Comparison of ENCODE assay signal across 8 cellular contexts in genomic region chr13:106533940-106534843, GRCh38. TPM values are rescaled to one million over a fixed set of nuclear protein-coding genes. Genes with fewer than 3 reads are reported as not detected.
A peak's percentile ranks its signal among the peaks of the same experiment; 100 is the strongest.
DNase-seq lines count a peak whose midpoint lies in the region; ATAC-seq, FAIRE-seq and TF ChIP-seq lines count a peak whose summit lies in the region.

No MANE protein-coding gene starts in this region.

- no peaks in the 10 kb centered on the region for H3K9me2 ChIP-seq in GM23248 (ENCODE audit: insufficient read depth)

- POLR2A ChIA-PET in A549 (lab: Yijun Ruan, JAX) (interaction anchor here (0.7 kb wide), 1 partner anchor 34 kb away, joined by 4 read pairs; the partner anchor contains the start of gene ARGLU1), T-cell (lab: Charles Lee) (no interaction called here)

- H3K36me3 Mint-ChIP-seq in T-cell, result no peaks in the 10 kb centered on the region

- H3K4me3 ChIP-seq in A549 (peak overlapping the region; percentile 59), GM23248 (peak overlapping the region; percentile 65), bronchial epithelial cell (ENCODE audit: low read depth, low read length) (peak overlapping the region; percentile 86), skeletal muscle cell (ENCODE audit: low read depth, low read length) (peak overlapping the region; percentile 73)

- peak overlapping the region; percentile 72 for H2AFZ ChIP-seq in GM23248

- no peak overlapping the region for H3K27ac Mint-ChIP-seq in T-cell

- peaks cover 20% of the 10 kb centered on the region for H3F3A ChIP-seq in GM23248 (ENCODE audit: insufficient read depth)

- H3K4me2 ChIP-seq in A549, result peak overlapping the region; percentile 100
- peak overlapping the region; percentile 86 for H3K4me2 ChIP-seq in GM23248 (ENCODE audit: unreplicated experiment)

- TF ChIP-seq CTCF in A549 (IDR thresholded peaks at IDR 0.05) (no peak), bronchial epithelial cell (IDR thresholded peaks at IDR 0.05; ENCODE audit: insufficient read depth, low read length, severe bottlenecking) (no peak)

- DNase-seq in A549 (ENCODE audit: low read depth in 1 of 2, low spot score in 1 of 2) (no peak), GM23248 (peak; percentile 53), T-cell (peak in 16 of 34 experiments; percentile 2 to 32 (median 11)), bronchial epithelial cell (ENCODE audit: low read depth) (peak; percentile 33), iPS-NIHi11 (ENCODE audit: low spot score) (peak; percentile 10), skeletal muscle cell (ENCODE audit: low read depth) (no peak)

- H3K27me3 ChIP-seq in GM23248 (replicated peaks; ENCODE audit: insufficient read depth) (no peaks in the 10 kb centered on the region), bronchial epithelial cell (ENCODE audit: control insufficient read depth, insufficient read depth, low read length) (no peaks in the 10 kb centered on the region)

- peaks cover 21 to 25% (median 21%) of the 10 kb centered on the region in 3 donors for H3K4me1 Mint-ChIP-seq in T-cell

- TF ChIP-seq POLR2A in A549 (IDR thresholded peaks at IDR 0.05; ENCODE audit: low read length), result no peak

- TF ChIP-seq EP300 in A549 (IDR thresholded peaks at IDR 0.05), result no peak

- H3K4me1 ChIP-seq in A549 (no peaks in the 10 kb centered on the region), GM23248 (ENCODE audit: insufficient read depth) (0 out of 2 replicates have a peak, but pooled peaks cover 8% of the 10 kb centered on the region)

- H3K79me2 ChIP-seq in GM23248 (ENCODE audit: insufficient read depth), result no peaks in the 10 kb centered on the region

- no peaks in the 10 kb centered on the region for H3K9me3 Mint-ChIP-seq in T-cell

- FAIRE-seq in A549 (lab: Jason Lieb, UNC) (no peak), bronchial epithelial cell (lab: Jason Lieb, UNC) (no peak)

- in situ Hi-C loops in GM23248 (cut with MboI), result no loop called here

- no peak for ATAC-seq in A549
- no peak for ATAC-seq in T-cell (replicated peaks in 1 of 4)
- ATAC-seq in GM19023 (IDR thresholded peaks at IDR 0.05; ENCODE audit: unreplicated experiment), result no peak
- no peak for ATAC-seq in GM21367 (IDR thresholded peaks at IDR 0.05; ENCODE audit: unreplicated experiment)

- no peak for TF ChIP-seq RAD21 in A549 (conservative IDR thresholded peaks at IDR 0.05 in 1 of 2, IDR thresholded peaks at IDR 0.05 in 1 of 2)

- H3K9ac ChIP-seq in GM23248, result no peak overlapping the region

- H3K4me3 Mint-ChIP-seq in T-cell, result peak overlapping the region; percentile 82 to 90 (median 84)

- no peaks in the 10 kb centered on the region for H3K36me3 ChIP-seq in GM23248 (ENCODE audit: low read depth)
- H3K36me3 ChIP-seq in bronchial epithelial cell (ENCODE audit: control insufficient read depth, insufficient read depth, low read length), result no peaks in the 10 kb centered on the region

- no peaks in the 10 kb centered on the region for H4K20me1 ChIP-seq in GM23248 (ENCODE audit: insufficient read depth)

- H3K9me3 ChIP-seq in A549 (no peaks in the 10 kb centered on the region), GM23248 (ENCODE audit: low read depth) (no peaks in the 10 kb centered on the region)

- WGBS in A549 (ENCODE audit: missing lambda C conversion rate), result 59% methylated on average over 60 of the region's 89 CpGs
- WGBS in GM23248 (ENCODE audit: low coverage in 1 of 2, low lambda C conversion rate in 2 of 2, missing lambda C conversion rate in 2 of 2), 2 experiments, result 4% methylated on average over 57 to 71 of the region's 89 CpGs

- H3K27ac ChIP-seq in A549 (peak overlapping the region in 1 of 2 experiments; percentile 68; a peak in 1 of 6 replicates), GM23248 (no peak overlapping the region)

- CTCF ChIA-PET in A549 (lab: Yijun Ruan, JAX) (interaction anchor here (0.7 to 1.4 kb wide), 5 partner anchors 27 to 1961 kb away, joined by 3 to 5 read pairs (median 3); no protein-coding TSS in a partner anchor), T-cell (lab: Charles Lee) (interaction anchor here (0.6 to 1.2 kb wide), 5 partner anchors 9 to 1124 kb away, joined by 3 to 9 read pairs (median 5); no protein-coding TSS in a partner anchor)

- H3K27me3 Mint-ChIP-seq in T-cell, result peaks cover 36 to 47% of the 10 kb centered on the region in 2 donors

TF ChIP-seq in A549, 52 proteins besides CTCF, POLR2A, EP300 and RAD21:
- no peak for TF ChIP-seq ESRRA (IDR thresholded peaks at IDR 0.05; ENCODE audit: borderline replicate concordance, low read length)
- no peak for TF ChIP-seq CHD2 (IDR thresholded peaks at IDR 0.05; ENCODE audit: low read length, partially characterized antibody)

RNA-seq across cellular contexts. Expression of gene EFNB2, which starts 1.3 kb away (rescaled TPM):
- polyA plus RNA-seq in A549 (2011; rRNA removed) (1.0 and 1.1 TPM in 2 replicates), A549 (2017; fragmentation: RNase III; extraction: RNeasy Plus Mini Kit Qiagen cat#74134 plus additional on column Dnase treatment) (1.3 to 1.6 TPM (median 1.3 TPM) in 3 replicates), GM23248 (2016; fragmentation: Nextera tagmentation; extraction: Ambion mirVana) (0.05 and 0.06 TPM in 2 replicates)
- polyA plus RNA-seq in A549 (2012; cell fraction: cytosol; rRNA removed), result 0.54 and 0.57 TPM in 2 replicates
- polyA plus RNA-seq in A549 (2012; cell fraction: nucleus; rRNA removed), result 0.61 and 0.83 TPM in 2 replicates
- polyA minus RNA-seq in A549 (2011; rRNA and poly(A)+ RNA removed), result 1.0 and 1.5 TPM in 2 replicates
- 0.43 TPM in 1 of 2 replicates, not detected in the other for total RNA-seq in GM23248 (2014; rRNA removed; shearing (Covaris generic))
- total RNA-seq in T-cell (under 1 TPM; 0.18 to 0.47 (median 0.33) TPM), bronchial epithelial cell (11.3 and 23.2 TPM in 2 replicates)

RNA-seq across cellular contexts. Expression of gene ARGLU1, which starts 33.7 kb away (rescaled TPM):
- 42.7 and 67.2 TPM in 2 replicates for polyA plus RNA-seq in A549 (2011; rRNA removed)
- 27.4 and 34.3 TPM in 2 replicates for polyA plus RNA-seq in A549 (2012; cell fraction: cytosol; rRNA removed)
- polyA plus RNA-seq in A549 (2012; cell fraction: nucleus; rRNA removed), result 54.7 and 59.3 TPM in 2 replicates
- polyA plus RNA-seq in A549 (2017; fragmentation: RNase III; extraction: RNeasy Plus Mini Kit Qiagen cat#74134 plus additional on column Dnase treatment), result 93.1 to 148 TPM (median 137 TPM) in 3 replicates
- polyA minus RNA-seq in A549 (2011; rRNA and poly(A)+ RNA removed), result 4.9 and 5.8 TPM in 2 replicates
- 38.4 and 55.8 TPM in 2 replicates for total RNA-seq in GM23248 (2014; rRNA removed; shearing (Covaris generic))
- 51.2 and 61.5 TPM in 2 replicates for polyA plus RNA-seq in GM23248 (2016; fragmentation: Nextera tagmentation; extraction: Ambion mirVana)
- total RNA-seq in T-cell, result 100 to 1,000 TPM; 158 to 197 (median 184) TPM
- 31.9 and 48.4 TPM in 2 replicates for total RNA-seq in bronchial epithelial cell

Comparison
In these comparisons a context has a peak if more than half of its experiments do, and no peak if none do; other contexts are left out.
1. DNase-seq: peak in GM23248 (single experiment), bronchial epithelial cell (single experiment) and iPS-NIHi11 (single experiment); none in A549 (0 of 2) and skeletal muscle cell (single experiment).
2. Peak in every context shown above with its lines, with median percentiles within 50 percentile points of each other: H3K4me3 ChIP-seq.